21 cellular contexts compared by ENCODE assay signal in the genomic region with DNA sequence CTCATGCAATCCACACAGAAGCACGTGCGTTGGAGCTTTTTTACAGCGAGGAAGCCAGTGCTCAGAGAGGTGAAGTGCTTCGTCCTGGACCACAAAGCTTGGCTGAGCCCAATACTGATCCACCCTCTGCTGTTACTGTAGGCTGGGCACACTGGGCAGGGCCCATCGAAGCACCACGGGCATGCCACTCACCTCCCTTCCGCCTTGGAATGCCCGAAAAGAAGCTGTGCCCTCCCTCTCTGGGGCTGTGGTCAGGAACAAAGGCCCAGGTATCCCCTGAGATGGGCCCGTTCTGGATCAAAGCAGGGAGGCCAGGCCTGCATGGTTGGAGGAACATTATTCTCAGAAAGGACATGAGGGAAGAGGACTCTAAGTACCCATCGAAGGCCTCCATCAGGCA.
A peak's percentile ranks its signal among the peaks of the same experiment; 100 is the strongest.
DNase-seq lines count a peak whose midpoint lies in the region; ATAC-seq and TF ChIP-seq lines count a peak whose summit lies in the region.
"Had no signal": no experiment of that assay in that cellular context is flagged by ENCODE, and none has a peak within 500 bp of the region (broad histone marks: within the 10 kb centered on the region; RNA-seq: fewer than 3 reads in every experiment).

No MANE protein-coding gene starts in this region.

- peaks cover 0 to 4% of the 10 kb centered on the region in 2 donors for H3K27me3 Mint-ChIP-seq in natural killer cell treated with Interleukin-12 subunit alpha and Interleukin-12 subunit beta and Interleukin-15 and Interleukin-18, amount 100 ng/mL, for 72 hours
- peaks cover 0 to 6% of the 10 kb centered on the region in 2 donors for H3K27me3 Mint-ChIP-seq in natural killer cell (ENCODE audit: low read depth in 2 of 2)
- H3K27me3 Mint-ChIP-seq in activated T-helper 17 cell treated with anti-CD3 and anti-CD28 coated beads, Interleukin-2, amount 50 U/mL, for 72 hours: peaks cover 9% of the 10 kb centered on the region
- H3K27me3 Mint-ChIP-seq in activated CD8-positive, alpha-beta T cell treated with anti-CD3 and anti-CD28 coated beads for 36 hours: peaks cover 6% of the 10 kb centered on the region

- H2AFZ ChIP-seq in neuronal stem cell (ENCODE audit: low read length): no peak overlapping the region

- no peak overlapping the region for H2BK120ac ChIP-seq in neuronal stem cell (ENCODE audit: low read depth, low read length)

- H3K14ac ChIP-seq in neuronal stem cell (ENCODE audit: low read length): no peak overlapping the region

- H3K79me1 ChIP-seq in neuronal stem cell (ENCODE audit: low read depth, low read length): no peaks in the 10 kb centered on the region

- no peak overlapping the region for H3K18ac ChIP-seq in neuronal stem cell (ENCODE audit: low read length)

- no peak for TF ChIP-seq EP300 in sigmoid colon (IDR thresholded peaks at IDR 0.05)

- peak overlapping the region; percentile 7 for H3K4ac ChIP-seq in neuronal stem cell (ENCODE audit: low read length)

- no peak overlapping the region for H3K4me2 ChIP-seq in neuronal stem cell (ENCODE audit: insufficient read depth, low read length, poor library complexity, severe bottlenecking)
- H3K4me2 ChIP-seq: A549; BLaER1 treated with 17β-estradiol and CSF1 and Interleukin-3, amounts not matched to agents 10 nM and 100 nM had no signal

- H3K9me3 ChIP-seq in neuronal stem cell (replicated peaks in 1 of 2; ENCODE audit: control insufficient read depth in 2 of 2, insufficient read depth in 1 of 2, low read depth in 1 of 2, low read length in 2 of 2): no peaks in the 10 kb centered on the region
- no peaks in the 10 kb centered on the region for H3K9me3 ChIP-seq in sigmoid colon
- no peaks in the 10 kb centered on the region for H3K9me3 ChIP-seq in aorta (ENCODE audit: control insufficient read depth, low read length)
- H3K9me3 ChIP-seq: A549, BE2C had no signal

- H3K9me3 Mint-ChIP-seq in natural killer cell treated with Interleukin-12 subunit alpha and Interleukin-12 subunit beta and Interleukin-15 and Interleukin-18, amount 100 ng/mL, for 72 hours: no peaks in the 10 kb centered on the region
- H3K9me3 Mint-ChIP-seq in natural killer cell: no peaks in the 10 kb centered on the region
- H3K9me3 Mint-ChIP-seq in activated T-helper 17 cell treated with anti-CD3 and anti-CD28 coated beads, Interleukin-2, amount 50 U/mL, for 72 hours: no peaks in the 10 kb centered on the region
- no peaks in the 10 kb centered on the region for H3K9me3 Mint-ChIP-seq in activated CD8-positive, alpha-beta T cell treated with anti-CD3 and anti-CD28 coated beads for 36 hours

- no peak overlapping the region for H2BK15ac ChIP-seq in neuronal stem cell (ENCODE audit: low read length)

- no peak for TF ChIP-seq POLR2A in sigmoid colon (IDR thresholded peaks at IDR 0.05)

- H3K23ac ChIP-seq in neuronal stem cell (ENCODE audit: low read depth, low read length, poor library complexity): no peak overlapping the region

- TF ChIP-seq CTCF in natural killer cell (IDR thresholded peaks at IDR 0.05) (no peak), sigmoid colon (IDR thresholded peaks at IDR 0.05) (no peak)
- no peak for TF ChIP-seq CTCF in activated CD8-positive, alpha-beta T cell treated with anti-CD3 and anti-CD28 coated beads for 36 hours (IDR thresholded peaks at IDR 0.05)

- intact Hi-C loops in natural killer cell (cut with micrococcal nuclease): no loop called here
- intact Hi-C loops in sigmoid colon (cut with DNase I): no loop called here
- intact Hi-C loops in aorta (cut with DNase I): no loop called here
- intact Hi-C loops in activated CD8-positive, alpha-beta T cell treated with anti-CD3 and anti-CD28 coated beads for 36 hours (cut with micrococcal nuclease): no loop called here

- no peak for ATAC-seq in natural killer cell treated with Interleukin-12 subunit alpha and Interleukin-12 subunit beta and Interleukin-15 and Interleukin-18, amount 100 ng/mL, for 72 hours
- ATAC-seq in natural killer cell (no peak), aorta (ENCODE audit: low FRiP score) (no peak), HG02938 (IDR thresholded peaks at IDR 0.05; ENCODE audit: unreplicated experiment) (no peak)
- no peak for ATAC-seq in activated T-helper 17 cell treated with anti-CD3 and anti-CD28 coated beads, Interleukin-2, amount 50 U/mL, for 72 hours (replicated peaks)
- no peak for ATAC-seq in activated CD8-positive, alpha-beta T cell treated with anti-CD3 and anti-CD28 coated beads for 36 hours
- ATAC-seq: A549 had no signal

- CTCF ChIA-PET in activated CD8-positive, alpha-beta T cell treated with anti-CD3 and anti-CD28 coated beads for 36 hours (lab: Charles Lee): no interaction called here

- H3K36me3 Mint-ChIP-seq in natural killer cell treated with Interleukin-12 subunit alpha and Interleukin-12 subunit beta and Interleukin-15 and Interleukin-18, amount 100 ng/mL, for 72 hours: no peaks in the 10 kb centered on the region
- no peaks in the 10 kb centered on the region for H3K36me3 Mint-ChIP-seq in natural killer cell
- no peaks in the 10 kb centered on the region for H3K36me3 Mint-ChIP-seq in activated T-helper 17 cell treated with anti-CD3 and anti-CD28 coated beads, Interleukin-2, amount 50 U/mL, for 72 hours (ENCODE audit: low read depth)
- H3K36me3 Mint-ChIP-seq in activated CD8-positive, alpha-beta T cell treated with anti-CD3 and anti-CD28 coated beads for 36 hours (ENCODE audit: low read depth): no peaks in the 10 kb centered on the region
- H3K36me3 Mint-ChIP-seq: CD4-positive, alpha-beta memory T cell had no signal

- peak; percentile 28 for DNase-seq in natural killer cell treated with Interleukin-12 subunit alpha and Interleukin-12 subunit beta and Interleukin-15 and Interleukin-18, amount 100 ng/mL, for 72 hours (ENCODE audit: low spot score)
- DNase-seq in natural killer cell: no peak
- no peak for DNase-seq in neuronal stem cell (ENCODE audit: low spot score)
- peak; percentile 43 for DNase-seq in sigmoid colon
- DNase-seq in aorta: peak; percentile 9 to 36
- no peak for DNase-seq in activated CD8-positive, alpha-beta T cell treated with anti-CD3 and anti-CD28 coated beads for 36 hours
- DNase-seq: 8988T; ACHN; AML-193; BE2C; Calu3; CD4-positive, alpha-beta memory T cell; COR-L47; DMS53; DMS79 treated with DMSO at 0.1 percent for 48 hours; GF-D8; H9 had no signal

- no peaks in the 10 kb centered on the region for H3K36me3 ChIP-seq in neuronal stem cell (replicated peaks in 1 of 2; ENCODE audit: control insufficient read depth in 2 of 2, insufficient read depth in 2 of 2, low read length in 2 of 2)
- no peaks in the 10 kb centered on the region for H3K36me3 ChIP-seq in sigmoid colon
- no peaks in the 10 kb centered on the region for H3K36me3 ChIP-seq in aorta (ENCODE audit: control insufficient read depth in 1 of 2, insufficient read depth in 2 of 2, low read length in 1 of 2)
- H3K36me3 ChIP-seq: BE2C; BLaER1 treated with 17β-estradiol and CSF1 and Interleukin-3, amounts not matched to agents 10 nM and 100 nM had no signal

- H3K4me3 ChIP-seq in neuronal stem cell (ENCODE audit: low read length in 2 of 2) (no peak overlapping the region), sigmoid colon (no peak overlapping the region), aorta (ENCODE audit: low read length in 2 of 2) (no peak overlapping the region)
- H3K4me3 ChIP-seq: A549; BLaER1 treated with 17β-estradiol and CSF1 and Interleukin-3, amounts not matched to agents 10 nM and 100 nM had no signal

- H3K4me1 ChIP-seq in neuronal stem cell (ENCODE audit: control insufficient read depth in 2 of 2, insufficient read depth in 1 of 2, low read depth in 1 of 2, low read length in 2 of 2): peaks cover 0 to 15% of the 10 kb centered on the region in 2 donors
- no peaks in the 10 kb centered on the region for H3K4me1 ChIP-seq in sigmoid colon
- no peaks in the 10 kb centered on the region for H3K4me1 ChIP-seq in aorta (ENCODE audit: control insufficient read depth in 1 of 2, insufficient read depth in 2 of 2, low read length in 2 of 2)
- H3K4me1 ChIP-seq: A549, BE2C had no signal

- no peak overlapping the region for H2BK12ac ChIP-seq in neuronal stem cell (ENCODE audit: low read length)

- H3K4me3 Mint-ChIP-seq in natural killer cell treated with Interleukin-12 subunit alpha and Interleukin-12 subunit beta and Interleukin-15 and Interleukin-18, amount 100 ng/mL, for 72 hours: no peak overlapping the region
- H3K4me3 Mint-ChIP-seq in natural killer cell: no peak overlapping the region
- H3K4me3 Mint-ChIP-seq in activated T-helper 17 cell treated with anti-CD3 and anti-CD28 coated beads, Interleukin-2, amount 50 U/mL, for 72 hours: no peak overlapping the region
- H3K4me3 Mint-ChIP-seq in activated CD8-positive, alpha-beta T cell treated with anti-CD3 and anti-CD28 coated beads for 36 hours: no peak overlapping the region
- H3K4me3 Mint-ChIP-seq: CD4-positive, alpha-beta memory T cell; H9 had no signal

- H3K27me3 ChIP-seq in neuronal stem cell (ENCODE audit: control insufficient read depth in 3 of 3, insufficient read depth in 3 of 3, low read depth in 1 of 3, low read length in 3 of 3) (peaks cover 0 to 7% (median 0%) of the 10 kb centered on the region in 3 experiments), sigmoid colon (peaks cover 0 to 16% (median 0%) of the 10 kb centered on the region in 3 donors), aorta (ENCODE audit: control insufficient read depth in 1 of 2, insufficient read depth in 2 of 2, low read length in 1 of 2) (peaks cover 0 to under 1% of the 10 kb centered on the region in 2 donors)
- H3K27me3 ChIP-seq: BE2C; BLaER1 treated with 17β-estradiol and CSF1 and Interleukin-3, amounts not matched to agents 10 nM and 100 nM had no signal

- H4K8ac ChIP-seq in neuronal stem cell (ENCODE audit: low read depth, low read length): no peak overlapping the region

- no peak overlapping the region for H3K9ac ChIP-seq in neuronal stem cell (ENCODE audit: low read depth, low read length, poor library complexity)
- H3K9ac ChIP-seq: BLaER1 treated with 17β-estradiol and CSF1 and Interleukin-3, amounts not matched to agents 10 nM and 100 nM had no signal

- H3K27ac ChIP-seq in neuronal stem cell (replicated peaks; ENCODE audit: low read length) (no peak overlapping the region), sigmoid colon (no peak overlapping the region), aorta (ENCODE audit: low read depth in 1 of 2, low read length in 2 of 2) (no peak overlapping the region)
- H3K27ac ChIP-seq: A549; BLaER1 treated with 17β-estradiol and CSF1 and Interleukin-3, amounts not matched to agents 10 nM and 100 nM had no signal

- H3K4me1 Mint-ChIP-seq in natural killer cell treated with Interleukin-12 subunit alpha and Interleukin-12 subunit beta and Interleukin-15 and Interleukin-18, amount 100 ng/mL, for 72 hours (ENCODE audit: low read depth in 2 of 2): no peaks in the 10 kb centered on the region
- H3K4me1 Mint-ChIP-seq in natural killer cell: no peaks in the 10 kb centered on the region
- no peaks in the 10 kb centered on the region for H3K4me1 Mint-ChIP-seq in activated T-helper 17 cell treated with anti-CD3 and anti-CD28 coated beads, Interleukin-2, amount 50 U/mL, for 72 hours
- H3K4me1 Mint-ChIP-seq in activated CD8-positive, alpha-beta T cell treated with anti-CD3 and anti-CD28 coated beads for 36 hours (ENCODE audit: low read depth): no peaks in the 10 kb centered on the region
- H3K4me1 Mint-ChIP-seq: CD4-positive, alpha-beta memory T cell had no signal

- no peak overlapping the region for H3K27ac Mint-ChIP-seq in natural killer cell treated with Interleukin-12 subunit alpha and Interleukin-12 subunit beta and Interleukin-15 and Interleukin-18, amount 100 ng/mL, for 72 hours
- no peak overlapping the region for H3K27ac Mint-ChIP-seq in natural killer cell
- H3K27ac Mint-ChIP-seq in activated T-helper 17 cell treated with anti-CD3 and anti-CD28 coated beads, Interleukin-2, amount 50 U/mL, for 72 hours: no peak overlapping the region
- no peak overlapping the region for H3K27ac Mint-ChIP-seq in activated CD8-positive, alpha-beta T cell treated with anti-CD3 and anti-CD28 coated beads for 36 hours
- H3K27ac Mint-ChIP-seq: CD4-positive, alpha-beta memory T cell; H9 had no signal

- no peak overlapping the region for H4K91ac ChIP-seq in neuronal stem cell (ENCODE audit: low read depth, low read length, poor library complexity)

- no CpG with 5 or more reads among the region's 10 CpGs for WGBS in neuronal stem cell (ENCODE audit: extremely low coverage in 2 of 2, insufficient read length in 2 of 2, insufficient replicate concordance in 1 of 2), 2 donors
- WGBS in sigmoid colon, 2 donors: 66 to 84% methylated on average over 10 of the region's 10 CpGs
- 73 to 81% methylated on average over 10 of the region's 10 CpGs for WGBS in aorta, 2 donors

- no peak overlapping the region for H2AK5ac ChIP-seq in neuronal stem cell (ENCODE audit: low read depth, low read length)

- H2BK5ac ChIP-seq in neuronal stem cell (ENCODE audit: low read length): no peak overlapping the region

- POLR2A ChIA-PET in activated CD8-positive, alpha-beta T cell treated with anti-CD3 and anti-CD28 coated beads for 36 hours (lab: Charles Lee): interaction anchor here (1.8 kb wide), 1 partner anchor 9 kb away, joined by 5 read pairs; no protein-coding TSS in a partner anchor

Comparison
In these comparisons a context has a peak if more than half of its experiments do, and no peak if none do; other contexts are left out.
1. DNase-seq: peak in natural killer cell treated with Interleukin-12 subunit alpha and Interleukin-12 subunit beta and Interleukin-15 and Interleukin-18, amount 100 ng/mL, for 72 hours (single experiment), sigmoid colon (single experiment) and aorta (2 of 2); none in natural killer cell (single experiment), neuronal stem cell (single experiment) and activated CD8-positive, alpha-beta T cell treated with anti-CD3 and anti-CD28 coated beads for 36 hours (single experiment).